In the genomic region with DNA sequence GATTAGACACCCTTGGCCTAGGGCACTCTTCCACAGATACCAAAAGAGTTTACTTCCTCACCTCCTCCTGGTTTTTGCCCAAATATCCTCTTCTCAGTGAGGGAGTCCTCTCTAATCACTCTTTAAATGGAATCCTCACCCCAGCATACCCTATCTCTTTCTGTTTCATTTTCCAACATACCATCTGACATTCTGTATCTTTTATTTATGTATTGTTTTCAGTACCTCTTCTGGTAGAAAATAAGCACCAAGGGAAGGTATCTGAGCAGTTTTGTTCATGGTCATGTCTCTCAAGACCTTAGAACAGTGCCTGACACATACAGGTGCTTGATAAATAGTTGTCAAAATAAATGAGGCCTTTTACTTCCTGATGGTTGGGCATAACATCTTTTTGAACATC, we compare ENCODE assay signal across 13 cellular contexts. TPM values are rescaled to one million over a fixed set of nuclear protein-coding genes. Genes with fewer than 3 reads are reported as not detected.
DNase-seq lines count a peak whose midpoint lies in the region; ATAC-seq, FAIRE-seq and TF ChIP-seq lines count a peak whose summit lies in the region.
"Had no signal": no experiment of that assay in that cellular context is flagged by ENCODE, and none has a peak within 500 bp of the region (broad histone marks: within the 10 kb centered on the region; RNA-seq: fewer than 3 reads in every experiment).

No MANE protein-coding gene starts in this region.

- CTCF ChIA-PET in activated CD4-positive, alpha-beta memory T cell treated with anti-CD3 and anti-CD28 coated beads, Interleukin-2, amount 10 ng/mL, durations not matched to agents 7 days and 5 days (lab: Charles Lee), result no interaction called here

- peak overlapping the region; percentile 0 for H3K27ac Mint-ChIP-seq in activated CD4-positive, alpha-beta memory T cell treated with anti-CD3 and anti-CD28 coated beads, Interleukin-2, amount 10 ng/mL, durations not matched to agents 7 days and 5 days

- H3K27ac ChIP-seq in dorsolateral prefrontal cortex, result no peak overlapping the region

- POLR2A ChIA-PET in activated CD4-positive, alpha-beta memory T cell treated with anti-CD3 and anti-CD28 coated beads, Interleukin-2, amount 10 ng/mL, durations not matched to agents 7 days and 5 days (lab: Charles Lee), result no interaction called here

- no peaks in the 10 kb centered on the region for H3K27me3 ChIP-seq in dorsolateral prefrontal cortex

- intact Hi-C loops in dorsolateral prefrontal cortex (cut with DNase I), result no loop called here

- TF ChIP-seq CTCF in dorsolateral prefrontal cortex (IDR thresholded peaks at IDR 0.05 in 54 of 56, conservative IDR thresholded peaks at IDR 0.05 in 2 of 56; ENCODE audit: low read depth in 1 of 56, partially characterized antibody in 56 of 56), result no peak
- TF ChIP-seq CTCF in D721Med (IDR thresholded peaks at IDR 0.05; ENCODE audit: insufficient read depth, missing control alignments), result no peak

- H3K9me3 Mint-ChIP-seq in activated CD4-positive, alpha-beta memory T cell treated with anti-CD3 and anti-CD28 coated beads, Interleukin-2, amount 10 ng/mL, durations not matched to agents 7 days and 5 days, result no peaks in the 10 kb centered on the region

- ATAC-seq in GM18505 (IDR thresholded peaks at IDR 0.05; ENCODE audit: unreplicated experiment), result peak; percentile 58
- ATAC-seq in GM19467 (IDR thresholded peaks at IDR 0.05; ENCODE audit: unreplicated experiment), result peak; percentile 77
- peak; percentile 71 for ATAC-seq in HG03039 (IDR thresholded peaks at IDR 0.05; ENCODE audit: unreplicated experiment)

- H3K36me3 Mint-ChIP-seq in activated CD4-positive, alpha-beta memory T cell treated with anti-CD3 and anti-CD28 coated beads, Interleukin-2, amount 10 ng/mL, durations not matched to agents 7 days and 5 days (ENCODE audit: low read depth), result no peaks in the 10 kb centered on the region

- no peak overlapping the region for H3K4me3 ChIP-seq in dorsolateral prefrontal cortex

- no peak for DNase-seq in activated CD4-positive, alpha-beta memory T cell treated with anti-CD3 and anti-CD28 coated beads, Interleukin-2, amount 10 ng/mL, durations not matched to agents 7 days and 5 days
- DNase-seq in NCI-H1105 treated with DMSO at 0.1 percent for 48 hours (lab: John Stamatoyannopoulos, UW), result no peak
- no peak for DNase-seq in dorsolateral prefrontal cortex
- DNase-seq in D721Med (ENCODE audit: insufficient read length, low spot score), result no peak
- DNase-seq in SW 1271 (lab: John Stamatoyannopoulos, UW), result no peak
- DNase-seq: cortex of kidney, DMS53, NCI-H2081 treated with DMSO at 0.1 percent for 48 hours, SIG-M5 had no signal

- FAIRE-seq in D721Med (lab: Jason Lieb, UNC), result no peak

- no peak overlapping the region for H3K4me3 Mint-ChIP-seq in activated CD4-positive, alpha-beta memory T cell treated with anti-CD3 and anti-CD28 coated beads, Interleukin-2, amount 10 ng/mL, durations not matched to agents 7 days and 5 days
- H3K4me3 Mint-ChIP-seq: neural crest cell had no signal

- H3K27me3 Mint-ChIP-seq in activated CD4-positive, alpha-beta memory T cell treated with anti-CD3 and anti-CD28 coated beads, Interleukin-2, amount 10 ng/mL, durations not matched to agents 7 days and 5 days, result no peaks in the 10 kb centered on the region

- H3K4me1 Mint-ChIP-seq in activated CD4-positive, alpha-beta memory T cell treated with anti-CD3 and anti-CD28 coated beads, Interleukin-2, amount 10 ng/mL, durations not matched to agents 7 days and 5 days, result peaks cover 9% of the 10 kb centered on the region
- H3K4me1 Mint-ChIP-seq: neural crest cell had no signal

- no peak for TF ChIP-seq POLR2A in GM18505 (IDR thresholded peaks at IDR 0.05; ENCODE audit: borderline replicate concordance, extremely low read depth, insufficient read depth, insufficient read length)

RNA-seq across cellular contexts. Expression of gene KIAA0408, which starts 55.1 kb away (rescaled TPM):
- total RNA-seq in activated CD4-positive, alpha-beta memory T cell treated with anti-CD3 and anti-CD28 coated beads, Interleukin-2, amount 10 ng/mL, durations not matched to agents 7 days and 5 days, result 10 to 100 TPM; 11.6 to 12.2 TPM
- total RNA-seq in dorsolateral prefrontal cortex, result 10 to 100 TPM; 20.5 to 99.2 (median 61.8) TPM
